20 cellular contexts compared by ENCODE assay signal in the genomic region with DNA sequence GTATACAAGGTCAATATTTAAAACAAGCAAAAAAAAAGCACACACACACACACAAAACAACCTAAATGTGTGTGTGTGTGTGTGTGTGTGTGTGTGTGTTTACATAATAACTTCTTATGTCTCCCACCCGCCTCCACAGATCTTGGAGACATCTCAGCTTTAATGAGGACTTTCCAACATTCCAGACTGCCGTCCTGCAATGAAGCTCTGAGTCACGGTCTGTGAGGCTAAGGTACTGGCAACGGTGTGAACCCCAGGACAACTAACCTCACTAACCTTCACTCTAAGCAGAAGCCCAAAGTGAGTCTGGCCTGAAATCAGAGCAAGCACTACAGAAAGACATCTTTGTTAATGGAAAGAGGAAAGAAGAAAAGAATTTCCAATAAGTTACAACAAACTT. TPM values are rescaled to one million over a fixed set of nuclear protein-coding genes. Genes with fewer than 3 reads are reported as not detected.
DNase-seq lines count a peak whose midpoint lies in the region; ATAC-seq, FAIRE-seq and TF ChIP-seq lines count a peak whose summit lies in the region.
"Had no signal": no experiment of that assay in that cellular context is flagged by ENCODE, and none has a peak within 500 bp of the region (broad histone marks: within the 10 kb centered on the region; RNA-seq: fewer than 3 reads in every experiment).

No MANE protein-coding gene starts in this region.

- no peaks in the 10 kb centered on the region for H3K36me3 Mint-ChIP-seq in activated CD8-positive, alpha-beta T cell treated with anti-CD3 and anti-CD28 coated beads, Interleukin-2, amount 10 ng/mL, durations not matched to agents 7 days and 5 days (ENCODE audit: low read depth)
- H3K36me3 Mint-ChIP-seq in GM23338 (ENCODE audit: low read depth): no peaks in the 10 kb centered on the region

- H3K27ac Mint-ChIP-seq in activated CD8-positive, alpha-beta T cell treated with anti-CD3 and anti-CD28 coated beads, Interleukin-2, amount 10 ng/mL, durations not matched to agents 7 days and 5 days: no peak overlapping the region
- H3K27ac Mint-ChIP-seq in GM23338: no peak overlapping the region
- H3K27ac Mint-ChIP-seq: T-helper 2 cell treated with Interferon-gamma antibody and Interleukin-4, amounts not matched to agents 5 μg/mL and 100 μg/mL, for 36 hours had no signal

- peaks cover 4% of the 10 kb centered on the region for H3K4me1 Mint-ChIP-seq in activated CD8-positive, alpha-beta T cell treated with anti-CD3 and anti-CD28 coated beads, Interleukin-2, amount 10 ng/mL, durations not matched to agents 7 days and 5 days (ENCODE audit: low read depth)
- H3K4me1 Mint-ChIP-seq in GM23338: no peaks in the 10 kb centered on the region; the same call in 2 of the 3 replicates

- H3K9me2 ChIP-seq in GM23338 (ENCODE audit: insufficient read depth): peaks cover 2% of the 10 kb centered on the region; the same call in 1 of the 2 replicates

- no peak overlapping the region for H3K27ac ChIP-seq in GM23338 (ENCODE audit: low read depth)
- H3K27ac ChIP-seq: adrenal gland had no signal

- no peaks in the 10 kb centered on the region for H4K20me1 ChIP-seq in GM23338 (replicated peaks; ENCODE audit: insufficient read depth)

- no peaks in the 10 kb centered on the region for H3K4me1 ChIP-seq in GM23338 (ENCODE audit: insufficient read depth)
- H3K4me1 ChIP-seq: adrenal gland had no signal

- no peaks in the 10 kb centered on the region for H3K9me3 Mint-ChIP-seq in activated CD8-positive, alpha-beta T cell treated with anti-CD3 and anti-CD28 coated beads, Interleukin-2, amount 10 ng/mL, durations not matched to agents 7 days and 5 days (ENCODE audit: insufficient read depth)
- no peaks in the 10 kb centered on the region for H3K9me3 Mint-ChIP-seq in GM23338
- H3K9me3 Mint-ChIP-seq: neural crest cell; T-helper 2 cell treated with Interferon-gamma antibody and Interleukin-4, amounts not matched to agents 5 μg/mL and 100 μg/mL, for 36 hours had no signal

- H3F3A ChIP-seq in GM23338 (replicated peaks; ENCODE audit: low read depth): no peaks in the 10 kb centered on the region

- no peak overlapping the region for H3K4me2 ChIP-seq in GM23338

- DNase-seq in AG10803 (ENCODE audit: low read depth) (peak; percentile 91), RCC 7860 (ENCODE audit: low spot score) (peak; percentile 83), epithelial cell of proximal tubule (ENCODE audit: low read depth) (peak; percentile 62), non-pigmented ciliary epithelial cell (ENCODE audit: low read depth) (peak; percentile 89), NCI-H774 (lab: John Stamatoyannopoulos, UW) (no peak), NCI-H187 (lab: John Stamatoyannopoulos, UW) (no peak), GM23338 (ENCODE audit: low spot score) (no peak)
- no peak for DNase-seq in activated CD8-positive, alpha-beta T cell treated with anti-CD3 and anti-CD28 coated beads, Interleukin-2, amount 10 ng/mL, durations not matched to agents 7 days and 5 days
- DNase-seq: activated CD4-positive, alpha-beta T cell treated with anti-CD3 and anti-CD28 coated beads for 4 hours; activated T-cell treated with anti-CD3 and anti-CD28 coated beads, Interleukin-2, amount 50 U/mL, for 1 hour; adrenal gland; effector CD8-positive, alpha-beta T cell; glutamatergic neuron; NCI-H146; NCI-H524 treated with DMSO at 0.1 percent for 48 hours; RPMI8226; trophoblast cell had no signal

- peak; percentile 64 for FAIRE-seq in RCC 7860 (lab: Jason Lieb, UNC)
- FAIRE-seq: GM12878 had no signal

- H2AFZ ChIP-seq in GM23338: no peak overlapping the region

- H3K79me2 ChIP-seq in GM23338 (replicated peaks; ENCODE audit: insufficient read depth): no peaks in the 10 kb centered on the region

- H3K27me3 Mint-ChIP-seq in activated CD8-positive, alpha-beta T cell treated with anti-CD3 and anti-CD28 coated beads, Interleukin-2, amount 10 ng/mL, durations not matched to agents 7 days and 5 days (ENCODE audit: low read depth): no peaks in the 10 kb centered on the region
- H3K27me3 Mint-ChIP-seq in GM23338 (ENCODE audit: insufficient read depth, low read depth, poor library complexity): no peaks in the 10 kb centered on the region

- H3K27me3 ChIP-seq in GM23338 (ENCODE audit: insufficient read depth): no peaks in the 10 kb centered on the region
- H3K27me3 ChIP-seq: adrenal gland had no signal

- TF ChIP-seq CTCF in AG10803 (conservative IDR thresholded peaks at IDR 0.05; ENCODE audit: low read length) (no peak), epithelial cell of proximal tubule (conservative IDR thresholded peaks at IDR 0.05; ENCODE audit: low read depth, low read length) (no peak), GM23338 (conservative IDR thresholded peaks at IDR 0.05; ENCODE audit: low read depth in 2 of 2) (no peak)

- H3K36me3 ChIP-seq in GM23338 (ENCODE audit: insufficient read depth): no peaks in the 10 kb centered on the region
- H3K36me3 ChIP-seq: adrenal gland had no signal

- no peak overlapping the region for H3K4me3 Mint-ChIP-seq in activated CD8-positive, alpha-beta T cell treated with anti-CD3 and anti-CD28 coated beads, Interleukin-2, amount 10 ng/mL, durations not matched to agents 7 days and 5 days
- H3K4me3 Mint-ChIP-seq in GM23338: no peak overlapping the region
- H3K4me3 Mint-ChIP-seq: neural crest cell; T-helper 2 cell treated with Interferon-gamma antibody and Interleukin-4, amounts not matched to agents 5 μg/mL and 100 μg/mL, for 36 hours had no signal

- no peak for ATAC-seq in activated CD8-positive, alpha-beta T cell treated with anti-CD3 and anti-CD28 coated beads, Interleukin-2, amount 10 ng/mL, durations not matched to agents 7 days and 5 days
- ATAC-seq in GM23338: no peak
- ATAC-seq: GM12878 had no signal

- H3K4me3 ChIP-seq in AG10803 (ENCODE audit: low read length) (no peak overlapping the region), epithelial cell of proximal tubule (ENCODE audit: low read depth, low read length) (no peak overlapping the region), GM23338 (no peak overlapping the region)
- H3K4me3 ChIP-seq: adrenal gland, GM12878 had no signal

- POLR2A ChIA-PET in activated CD8-positive, alpha-beta T cell treated with anti-CD3 and anti-CD28 coated beads, Interleukin-2, amount 10 ng/mL, durations not matched to agents 7 days and 5 days (lab: Charles Lee): no interaction called here

- CTCF ChIA-PET in activated CD8-positive, alpha-beta T cell treated with anti-CD3 and anti-CD28 coated beads, Interleukin-2, amount 10 ng/mL, durations not matched to agents 7 days and 5 days (lab: Charles Lee): no interaction called here

TF ChIP-seq in GM23338, 12 proteins besides CTCF, POLR2A, EP300 and RAD21:
- TF ChIP-seq EZH2 (IDR thresholded peaks at IDR 0.05; ENCODE audit: low read depth, unreplicated experiment) (no peak), CREB1 (CRISPR knock-in tag; IDR thresholded peaks at IDR 0.05; ENCODE audit: low read depth) (no peak), POLR2AphosphoS5 (IDR thresholded peaks at IDR 0.05; ENCODE audit: low read depth) (no peak)

RNA-seq across cellular contexts. Expression of gene ZNF474, which starts 22.3 kb away (rescaled TPM):
- not detected in 2 replicates for total RNA-seq in epithelial cell of proximal tubule
- total RNA-seq in activated CD8-positive, alpha-beta T cell treated with anti-CD3 and anti-CD28 coated beads, Interleukin-2, amount 10 ng/mL, durations not matched to agents 7 days and 5 days: not detected
- total RNA-seq in GM23338 (2014; rRNA removed; shearing (Covaris generic)): 0.59 TPM in 1 of 2 replicates, not detected in the other
- polyA plus RNA-seq in GM23338 (2016; fragmentation: Nextera tagmentation; extraction: Ambion mirVana): not detected in 2 replicates

Comparison
In these comparisons a context has a peak if more than half of its experiments do, and no peak if none do; other contexts are left out.
1. DNase-seq: peak in AG10803 (single experiment), RCC 7860 (single experiment), epithelial cell of proximal tubule (single experiment) and non-pigmented ciliary epithelial cell (single experiment); none in NCI-H774 (single experiment), activated CD8-positive, alpha-beta T cell treated with anti-CD3 and anti-CD28 coated beads, Interleukin-2, amount 10 ng/mL, durations not matched to agents 7 days and 5 days (single experiment), NCI-H187 (0 of 2) and GM23338 (single experiment).